ENCODE assay signal across 10 cellular contexts in genomic region chr19:45440873-45441654, GRCh38. TPM values are rescaled to one million over a fixed set of nuclear protein-coding genes. Genes with fewer than 3 reads are reported as not detected.
DNase-seq lines count a peak whose midpoint lies in the region; ATAC-seq and FAIRE-seq lines count a peak whose summit lies in the region.
"Had no signal": no experiment of that assay in that cellular context is flagged by ENCODE, and none has a peak within 500 bp of the region (broad histone marks: within the 10 kb centered on the region; RNA-seq: fewer than 3 reads in every experiment).

No MANE protein-coding gene starts in this region.

- peaks cover 21% of the 10 kb centered on the region for H3K4me1 ChIP-seq in mesenchymal stem cell (ENCODE audit: control insufficient read depth, insufficient read depth, low read depth, low read length)

- H2BK5ac ChIP-seq in mesenchymal stem cell (ENCODE audit: low read depth, low read length, poor library complexity, severe bottlenecking) = no peak overlapping the region

- DNase-seq in AG08395 (ENCODE audit: low spot score) (peak; percentile 35), HCEC 1CT (peak; percentile 27), mesenchymal stem cell (peak; percentile 79), GF-D8 (lab: John Stamatoyannopoulos, UW) (no peak), NCI-H187 (lab: John Stamatoyannopoulos, UW) (no peak), frontal cortex (ENCODE audit: low spot score in 2 of 2) (no peak), activated gamma-delta T cell treated with Interleukin-2 at 50 U/mL for 16 hours (no peak)
- DNase-seq in activated naive CD8-positive, alpha-beta T cell treated with anti-CD3 and anti-CD28 coated beads, Interleukin-2, amount 50 U/mL, for 24 hours = no peak
- DNase-seq: aorta, NCI-H1092 had no signal

- H3K79me1 ChIP-seq in mesenchymal stem cell (replicated peaks; ENCODE audit: low read length, poor library complexity, severe bottlenecking) = no peaks in the 10 kb centered on the region

- H4K91ac ChIP-seq in mesenchymal stem cell (ENCODE audit: low read length) = peak overlapping the region; percentile 12

- no peak overlapping the region for H3K4me3 ChIP-seq in mesenchymal stem cell (ENCODE audit: insufficient read depth in 1 of 2, low read depth in 1 of 2, low read length in 2 of 2)

- H2BK12ac ChIP-seq in mesenchymal stem cell (ENCODE audit: low read length in 2 of 2) = peak overlapping the region; percentile 6 to 95

- no peak for ATAC-seq in activated naive CD8-positive, alpha-beta T cell treated with anti-CD3 and anti-CD28 coated beads, Interleukin-2, amount 50 U/mL, for 24 hours

- H3K9ac ChIP-seq in mesenchymal stem cell (ENCODE audit: low read length) = peak overlapping the region; percentile 36

- no peaks in the 10 kb centered on the region for H3K9me3 ChIP-seq in mesenchymal stem cell (ENCODE audit: control insufficient read depth, low read length)

- H3K18ac ChIP-seq in mesenchymal stem cell (ENCODE audit: low read depth in 1 of 2, low read length in 2 of 2) = peak overlapping the region in 1 of 2 experiments; percentile 76

- WGBS in mesenchymal stem cell = 94% methylated on average over 9 of the region's 9 CpGs

- H3K27me3 Mint-ChIP-seq in activated naive CD8-positive, alpha-beta T cell treated with anti-CD3 and anti-CD28 coated beads, Interleukin-2, amount 50 U/mL, for 24 hours = no peaks in the 10 kb centered on the region

- H3K14ac ChIP-seq in mesenchymal stem cell (ENCODE audit: low read length in 2 of 2) = peak overlapping the region in 1 of 2 experiments; percentile 45

- H3K36me3 Mint-ChIP-seq in activated naive CD8-positive, alpha-beta T cell treated with anti-CD3 and anti-CD28 coated beads, Interleukin-2, amount 50 U/mL, for 24 hours (ENCODE audit: low read depth) = peaks cover 2% of the 10 kb centered on the region

- FAIRE-seq in frontal cortex (lab: Jason Lieb, UNC) = no peak

- no peak overlapping the region for H2BK120ac ChIP-seq in mesenchymal stem cell (ENCODE audit: low read depth, low read length)

- H2AK5ac ChIP-seq in mesenchymal stem cell (ENCODE audit: low read length, severe bottlenecking) = no peak overlapping the region

- H4K8ac ChIP-seq in mesenchymal stem cell (ENCODE audit: low read length) = peak overlapping the region; percentile 21

- H2BK15ac ChIP-seq in mesenchymal stem cell (ENCODE audit: low read depth, poor library complexity, severe bottlenecking) = no peak overlapping the region

- no peak overlapping the region for H3K4me2 ChIP-seq in mesenchymal stem cell (ENCODE audit: low read length, poor library complexity, severe bottlenecking)

- no peak overlapping the region for H3K27ac ChIP-seq in mesenchymal stem cell (ENCODE audit: low read length, poor library complexity, severe bottlenecking)

- peak overlapping the region; percentile 77 for H3K27ac Mint-ChIP-seq in activated naive CD8-positive, alpha-beta T cell treated with anti-CD3 and anti-CD28 coated beads, Interleukin-2, amount 50 U/mL, for 24 hours

- H3K4me1 Mint-ChIP-seq in activated naive CD8-positive, alpha-beta T cell treated with anti-CD3 and anti-CD28 coated beads, Interleukin-2, amount 50 U/mL, for 24 hours = peaks cover 39% of the 10 kb centered on the region

- no peaks in the 10 kb centered on the region for H3K27me3 ChIP-seq in mesenchymal stem cell (ENCODE audit: control insufficient read depth in 1 of 2, insufficient read depth in 1 of 2, low read length in 2 of 2)

- peak overlapping the region in 1 of 2 experiments; percentile 26 for H3K4ac ChIP-seq in mesenchymal stem cell (ENCODE audit: low read depth in 1 of 2, low read length in 2 of 2)

- peak overlapping the region; percentile 70 for H2AFZ ChIP-seq in mesenchymal stem cell (ENCODE audit: low read depth, low read length)

- no peaks in the 10 kb centered on the region for H3K9me3 Mint-ChIP-seq in activated naive CD8-positive, alpha-beta T cell treated with anti-CD3 and anti-CD28 coated beads, Interleukin-2, amount 50 U/mL, for 24 hours

- no peaks in the 10 kb centered on the region for H3K36me3 ChIP-seq in mesenchymal stem cell (ENCODE audit: control insufficient read depth in 1 of 2, insufficient read depth in 2 of 2, low read depth in 1 of 2, low read length in 2 of 2)

- peak overlapping the region in 1 of 2 experiments; percentile 92 for H3K23ac ChIP-seq in mesenchymal stem cell (ENCODE audit: low read length in 2 of 2)

- H3K4me3 Mint-ChIP-seq in activated naive CD8-positive, alpha-beta T cell treated with anti-CD3 and anti-CD28 coated beads, Interleukin-2, amount 50 U/mL, for 24 hours = peak overlapping the region; percentile 70

RNA-seq across cellular contexts. Expression of gene ERCC1, which starts 17.3 kb away (rescaled TPM):
- polyA plus RNA-seq in mesenchymal stem cell (2013, experiment 1 of 2) = 96.4 TPM
- 96.1 TPM for polyA plus RNA-seq in mesenchymal stem cell (2013, experiment 2 of 2)
- 55.0 TPM for total RNA-seq in frontal cortex

RNA-seq across cellular contexts. Expression of gene FOSB, which starts 26.7 kb away (rescaled TPM):
- polyA plus RNA-seq in mesenchymal stem cell (2013, experiment 1 of 2) = 167 TPM
- 130 TPM for polyA plus RNA-seq in mesenchymal stem cell (2013, experiment 2 of 2)
- total RNA-seq in frontal cortex = 2.0 TPM

RNA-seq across cellular contexts. Expression of gene POLR1G, which starts 34.6 kb away (rescaled TPM):
- 6.0 TPM for polyA plus RNA-seq in mesenchymal stem cell (2013, experiment 1 of 2)
- 6.5 TPM for polyA plus RNA-seq in mesenchymal stem cell (2013, experiment 2 of 2)
- 3.7 TPM for total RNA-seq in frontal cortex

RNA-seq across cellular contexts. Expression of gene PPP1R13L, which starts 36.2 kb away (rescaled TPM):
- 9.0 TPM for polyA plus RNA-seq in mesenchymal stem cell (2013, experiment 1 of 2)
- 9.8 TPM for polyA plus RNA-seq in mesenchymal stem cell (2013, experiment 2 of 2)
- under 0.01 TPM for total RNA-seq in frontal cortex

RNA-seq across cellular contexts. Expression of gene RTN2, which starts 55.8 kb away (rescaled TPM):
- 30.0 TPM for polyA plus RNA-seq in mesenchymal stem cell (2013, experiment 1 of 2)
- polyA plus RNA-seq in mesenchymal stem cell (2013, experiment 2 of 2) = 31.0 TPM
- total RNA-seq in frontal cortex = 54.2 TPM

Comparison
In these comparisons a context has a peak if more than half of its experiments do, and no peak if none do; other contexts are left out.
1. DNase-seq: peak in AG08395 (single experiment), HCEC 1CT (single experiment) and mesenchymal stem cell (single experiment); none in activated naive CD8-positive, alpha-beta T cell treated with anti-CD3 and anti-CD28 coated beads, Interleukin-2, amount 50 U/mL, for 24 hours (single experiment), GF-D8 (single experiment), NCI-H187 (0 of 2), frontal cortex (0 of 2) and activated gamma-delta T cell treated with Interleukin-2 at 50 U/mL for 16 hours (single experiment).